28 cellular contexts compared by ENCODE assay signal in genomic region chr11:130040281-130040940, GRCh38.
"Had no signal": no experiment of that assay in that cellular context is flagged by ENCODE, and none has a peak within 500 bp of the region (broad histone marks: within the 10 kb centered on the region; RNA-seq: fewer than 3 reads in every experiment).

No MANE protein-coding gene starts in this region.

- H3K36me3 ChIP-seq: left ventricle myocardium inferior, neutrophil, ovary, right atrium auricular region, right lobe of liver, suprapubic skin, thoracic aorta, tibial artery, upper lobe of right lung had no signal

- H3K4me1 Mint-ChIP-seq: nephron had no signal

- H3K36me3 Mint-ChIP-seq: immature natural killer cell; naive thymus-derived CD4-positive, alpha-beta T cell had no signal

- H3K4me3 Mint-ChIP-seq: immature natural killer cell; naive thymus-derived CD4-positive, alpha-beta T cell; nephron; neural crest cell; stimulated activated naive CD8-positive, alpha-beta T cell treated with anti-CD3 and anti-CD28 coated beads, Interleukin-15, Interleukin-2, amounts not matched to agents 100 ng/mL and 50 ng/mL, for 24 hours had no signal

- H3K27me3 Mint-ChIP-seq: progenitor cell of endocrine pancreas had no signal

- H3K27ac ChIP-seq: left ventricle myocardium inferior, neutrophil, ovary, right atrium auricular region, right lobe of liver, skin epidermis, suprapubic skin, thoracic aorta, tibial artery, upper lobe of right lung had no signal

- H3K27ac Mint-ChIP-seq: immature natural killer cell; naive thymus-derived CD4-positive, alpha-beta T cell; nephron; progenitor cell of endocrine pancreas; stimulated activated naive CD8-positive, alpha-beta T cell treated with anti-CD3 and anti-CD28 coated beads, Interleukin-15, Interleukin-2, amounts not matched to agents 100 ng/mL and 50 ng/mL, for 24 hours had no signal

- H3K9me3 Mint-ChIP-seq: immature natural killer cell; stimulated activated naive CD8-positive, alpha-beta T cell treated with anti-CD3 and anti-CD28 coated beads, Interleukin-15, Interleukin-2, amounts not matched to agents 100 ng/mL and 50 ng/mL, for 24 hours had no signal

- ATAC-seq: mucosa of descending colon; naive thymus-derived CD4-positive, alpha-beta T cell; right lobe of liver; upper lobe of right lung had no signal

- H3K27me3 ChIP-seq: neutrophil, ovary, right atrium auricular region, right lobe of liver, suprapubic skin, upper lobe of right lung had no signal

- DNase-seq: hippocampal formation; immature natural killer cell; islet precursor cell; left ventricle myocardium inferior; midbrain; mucosa of descending colon; naive thymus-derived CD4-positive, alpha-beta T cell; occipital lobe; ovary; right lobe of liver; stimulated activated CD4-positive, alpha-beta T cell treated with anti-CD3 and anti-CD28 coated beads, Interleukin-12 subunit alpha, Interleukin-12 subunit beta, amount 100 ng/mL, for 4 hours; stimulated activated CD4-positive, alpha-beta T cell treated with anti-CD3 and anti-CD28 coated beads, Interleukin-15, amount 100 ng/mL, for 24 hours; stimulated activated CD4-positive, alpha-beta T cell treated with anti-CD3 and anti-CD28 coated beads, Interleukin-2, amount 100 ng/mL, for 24 hours; stimulated activated CD4-positive, alpha-beta T cell treated with anti-CD3 and anti-CD28 coated beads, Interleukin-4, amount 100 ng/mL, for 1 hour; stimulated activated naive CD4-positive, alpha-beta T cell; tibial artery; trophoblast cell; upper lobe of right lung had no signal

- H3K4me3 ChIP-seq: left ventricle myocardium inferior, lung, mucosa of descending colon, ovary, right atrium auricular region, right lobe of liver, skin epidermis, suprapubic skin, thoracic aorta, tibial artery, upper lobe of right lung had no signal

- H3K9me3 ChIP-seq: left ventricle myocardium inferior, mucosa of descending colon, neutrophil, ovary, right atrium auricular region, right lobe of liver, suprapubic skin, thoracic aorta, tibial artery, upper lobe of right lung had no signal

- H3K4me1 ChIP-seq: left ventricle myocardium inferior, right atrium auricular region, right lobe of liver, tibial artery, upper lobe of right lung had no signal
